In the genomic region with DNA sequence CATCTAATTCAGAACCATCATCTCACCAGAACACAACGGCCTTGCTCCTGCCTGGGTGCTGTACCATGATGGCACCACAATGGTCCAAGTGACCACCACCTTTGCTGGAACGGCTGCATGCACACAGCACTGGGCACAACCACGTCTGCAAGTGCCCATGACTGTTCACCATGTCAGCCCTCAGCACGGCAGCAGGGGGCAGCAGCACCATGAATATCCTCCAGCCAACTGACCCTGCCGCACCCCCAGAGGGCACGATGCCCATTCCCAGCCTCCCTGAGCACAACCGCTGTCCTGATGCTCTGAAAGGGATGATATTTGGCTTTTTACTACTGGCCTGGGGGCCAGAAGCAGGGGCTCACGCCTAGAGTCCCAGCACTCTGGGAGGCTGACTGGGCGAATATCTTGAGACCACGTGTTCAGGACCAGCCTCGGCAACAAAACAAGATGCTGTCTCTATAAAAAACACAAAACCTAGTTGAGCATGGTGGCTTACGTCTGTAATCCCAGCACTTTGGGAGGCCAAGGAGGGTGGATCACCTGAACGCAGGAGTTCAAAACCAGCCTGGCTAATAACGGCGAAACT, we compare ENCODE assay signal across 1 cellular context.
A peak's percentile ranks its signal among the peaks of the same experiment; 100 is the strongest.
TF ChIP-seq lines count a peak whose summit lies in the region.

No MANE protein-coding gene starts in this region.

TF ChIP-seq in K562, 482 proteins besides CTCF, POLR2A, EP300 and RAD21:
- TF ChIP-seq HNRNPH1 (optimal IDR thresholded peaks at IDR 0.05; ENCODE audit: low read depth, low read length) (no peak), ATF7 (IDR thresholded peaks at IDR 0.05) (no peak), ZNF23 (CRISPR knock-in tag; IDR thresholded peaks at IDR 0.05) (no peak), ARID2 (IDR thresholded peaks at IDR 0.05) (peak; percentile 67; the same call in 1 of the 2 replicates), STAG1 (CRISPR knock-in tag; IDR thresholded peaks at IDR 0.05; ENCODE audit: borderline replicate concordance) (peak; percentile 71; the same call in 1 of the 2 replicates), MTA3 (IDR thresholded peaks at IDR 0.05; ENCODE audit: borderline replicate concordance) (peak; percentile 36; the same call in 1 of the 2 replicates), MXD1 (CRISPR knock-in tag; IDR thresholded peaks at IDR 0.05; ENCODE audit: borderline replicate concordance, poor library complexity, severe bottlenecking) (no peak), CREM (IDR thresholded peaks at IDR 0.05; ENCODE audit: low read depth) (peak; percentile 24; the same call in 1 of the 2 replicates), POLR2G (IDR thresholded peaks at IDR 0.05; ENCODE audit: low read depth, low read length) (0 out of 2 replicates have a peak, but pooled peaks have one; percentile 27), MYNN (IDR thresholded peaks at IDR 0.05) (0 out of 2 replicates have a peak, but pooled peaks have one; percentile 66), MYNN (CRISPR knock-in tag; IDR thresholded peaks at IDR 0.05) (no peak), E2F6 (IDR thresholded peaks at IDR 0.05; ENCODE audit: borderline replicate concordance in 1 of 2, extremely low read depth in 1 of 2, insufficient read depth in 1 of 2, insufficient read length in 1 of 2, low read depth in 1 of 2, low read length in 1 of 2, poor library complexity in 1 of 2, severe bottlenecking in 1 of 2) (no peak), CAMTA2 (CRISPR knock-in tag; conservative IDR thresholded peaks at IDR 0.05) (no peak), SMC3 (conservative IDR thresholded peaks at IDR 0.05; ENCODE audit: insufficient read depth, low read depth, low read length) (peak; percentile 69), CHCHD3 (CRISPR knock-in tag; IDR thresholded peaks at IDR 0.05) (no peak), NFIC (IDR thresholded peaks at IDR 0.05) (peak; percentile 46; the same call in 1 of the 2 replicates)
- TF ChIP-seq, protein P1, sequence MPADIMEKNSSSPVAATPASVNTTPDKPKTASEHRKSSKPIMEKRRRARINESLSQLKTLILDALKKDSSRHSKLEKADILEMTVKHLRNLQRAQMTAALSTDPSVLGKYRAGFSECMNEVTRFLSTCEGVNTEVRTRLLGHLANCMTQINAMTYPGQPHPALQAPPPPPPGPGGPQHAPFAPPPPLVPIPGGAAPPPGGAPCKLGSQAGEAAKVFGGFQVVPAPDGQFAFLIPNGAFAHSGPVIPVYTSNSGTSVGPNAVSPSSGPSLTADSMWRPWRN (IDR thresholded peaks at IDR 0.05; ENCODE audit: low read depth): no peak
- TF ChIP-seq, protein P2, sequence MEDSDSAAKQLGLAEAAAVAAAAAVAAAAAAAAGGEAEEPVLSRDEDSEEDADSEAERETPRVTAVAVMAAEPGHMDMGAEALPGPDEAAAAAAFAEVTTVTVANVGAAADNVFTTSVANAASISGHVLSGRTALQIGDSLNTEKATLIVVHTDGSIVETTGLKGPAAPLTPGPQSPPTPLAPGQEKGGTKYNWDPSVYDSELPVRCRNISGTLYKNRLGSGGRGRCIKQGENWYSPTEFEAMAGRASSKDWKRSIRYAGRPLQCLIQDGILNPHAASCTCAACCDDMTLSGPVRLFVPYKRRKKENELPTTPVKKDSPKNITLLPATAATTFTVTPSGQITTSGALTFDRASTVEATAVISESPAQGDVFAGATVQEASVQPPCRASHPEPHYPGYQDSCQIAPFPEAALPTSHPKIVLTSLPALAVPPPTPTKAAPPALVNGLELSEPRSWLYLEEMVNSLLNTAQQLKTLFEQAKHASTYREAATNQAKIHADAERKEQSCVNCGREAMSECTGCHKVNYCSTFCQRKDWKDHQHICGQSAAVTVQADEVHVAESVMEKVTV (CRISPR knock-in tag; IDR thresholded peaks at IDR 0.05): peak; percentile 55
- TF ChIP-seq, protein P3, sequence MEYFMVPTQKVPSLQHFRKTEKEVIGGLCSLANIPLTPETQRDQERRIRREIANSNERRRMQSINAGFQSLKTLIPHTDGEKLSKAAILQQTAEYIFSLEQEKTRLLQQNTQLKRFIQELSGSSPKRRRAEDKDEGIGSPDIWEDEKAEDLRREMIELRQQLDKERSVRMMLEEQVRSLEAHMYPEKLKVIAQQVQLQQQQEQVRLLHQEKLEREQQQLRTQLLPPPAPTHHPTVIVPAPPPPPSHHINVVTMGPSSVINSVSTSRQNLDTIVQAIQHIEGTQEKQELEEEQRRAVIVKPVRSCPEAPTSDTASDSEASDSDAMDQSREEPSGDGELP (CRISPR knock-in tag; IDR thresholded peaks at IDR 0.05; ENCODE audit: borderline replicate concordance): peak; percentile 11; the same call in 1 of the 2 replicates
- TF ChIP-seq, protein P4, sequence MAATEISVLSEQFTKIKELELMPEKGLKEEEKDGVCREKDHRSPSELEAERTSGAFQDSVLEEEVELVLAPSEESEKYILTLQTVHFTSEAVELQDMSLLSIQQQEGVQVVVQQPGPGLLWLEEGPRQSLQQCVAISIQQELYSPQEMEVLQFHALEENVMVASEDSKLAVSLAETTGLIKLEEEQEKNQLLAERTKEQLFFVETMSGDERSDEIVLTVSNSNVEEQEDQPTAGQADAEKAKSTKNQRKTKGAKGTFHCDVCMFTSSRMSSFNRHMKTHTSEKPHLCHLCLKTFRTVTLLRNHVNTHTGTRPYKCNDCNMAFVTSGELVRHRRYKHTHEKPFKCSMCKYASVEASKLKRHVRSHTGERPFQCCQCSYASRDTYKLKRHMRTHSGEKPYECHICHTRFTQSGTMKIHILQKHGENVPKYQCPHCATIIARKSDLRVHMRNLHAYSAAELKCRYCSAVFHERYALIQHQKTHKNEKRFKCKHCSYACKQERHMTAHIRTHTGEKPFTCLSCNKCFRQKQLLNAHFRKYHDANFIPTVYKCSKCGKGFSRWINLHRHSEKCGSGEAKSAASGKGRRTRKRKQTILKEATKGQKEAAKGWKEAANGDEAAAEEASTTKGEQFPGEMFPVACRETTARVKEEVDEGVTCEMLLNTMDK (IDR thresholded peaks at IDR 0.05; ENCODE audit: borderline replicate concordance, insufficient read depth, low read depth, low read length, poor library complexity, severe bottlenecking): peak; percentile 16
